In genomic region chr11:18011633-18012313, GRCh38 we compare ENCODE assay signal across 8 cellular contexts. TPM values are rescaled to one million over a fixed set of nuclear protein-coding genes. Genes with fewer than 3 reads are reported as not detected.
DNase-seq lines count a peak whose midpoint lies in the region; ATAC-seq, FAIRE-seq and TF ChIP-seq lines count a peak whose summit lies in the region.

No MANE protein-coding gene starts in this region.

- H3K4me3 ChIP-seq in DND-41 (ENCODE audit: low read depth in 1 of 2, low read length in 2 of 2) (peak overlapping the region; percentile 52 to 73; a peak in 3 of 4 replicates), OCI-LY1 (ENCODE audit: low read depth, low read length, poor library complexity, severe bottlenecking) (peak overlapping the region; percentile 78), ectodermal cell (ENCODE audit: insufficient read depth, low read depth, low read length) (peak overlapping the region; percentile 73)

- 65 to 67% methylated on average over 18 of the region's 18 CpGs for WGBS in ectodermal cell, 2 experiments

- H3K9me2 ChIP-seq in OCI-LY1 (ENCODE audit: low read depth, low read length): no peaks in the 10 kb centered on the region

- no peak for DNase-seq in DND-41
- DNase-seq in occipital lobe (lab: John Stamatoyannopoulos, UW): peak; percentile 22
- no peak for DNase-seq in H4 (ENCODE audit: low spot score)
- no peak for DNase-seq in HTR-8/SVneo (ENCODE audit: insufficient read length, low spot score)
- DNase-seq in SIG-M5 (lab: John Stamatoyannopoulos, UW): no peak

- H3K27ac ChIP-seq in DND-41 (ENCODE audit: low read length): peak overlapping the region; percentile 58
- peak overlapping the region; percentile 45 for H3K27ac ChIP-seq in OCI-LY1 (ENCODE audit: low read depth, low read length, poor library complexity, severe bottlenecking)
- H3K27ac ChIP-seq in ectodermal cell (ENCODE audit: insufficient read depth, low read depth, low read length, poor library complexity, severe bottlenecking): no peak overlapping the region

- H3K9ac ChIP-seq in DND-41 (ENCODE audit: low read depth, low read length) (peak overlapping the region; percentile 70), OCI-LY1 (ENCODE audit: low read length) (peak overlapping the region; percentile 77)

- ATAC-seq in DND-41 (ENCODE audit: insufficient read depth, low read depth): no peak
- no peak for ATAC-seq in HG03457 (IDR thresholded peaks at IDR 0.05; ENCODE audit: unreplicated experiment)

- no peak for FAIRE-seq in HTR-8/SVneo (lab: Jason Lieb, UNC)

- no peaks in the 10 kb centered on the region for H3F3A ChIP-seq in OCI-LY1 (ENCODE audit: insufficient read depth, low read length)

- no peaks in the 10 kb centered on the region for H3K9me3 ChIP-seq in DND-41 (ENCODE audit: insufficient read depth, low read length, severe bottlenecking)
- H3K9me3 ChIP-seq in OCI-LY1 (ENCODE audit: low read length): no peaks in the 10 kb centered on the region
- no peaks in the 10 kb centered on the region for H3K9me3 ChIP-seq in ectodermal cell (ENCODE audit: control insufficient read depth, low read length)

- H3K79me2 ChIP-seq in DND-41 (ENCODE audit: insufficient read depth, low read length) (peaks cover 22% of the 10 kb centered on the region), OCI-LY1 (ENCODE audit: insufficient read depth, low read length) (no peaks in the 10 kb centered on the region)

- peak overlapping the region; percentile 89 for H2AFZ ChIP-seq in DND-41 (ENCODE audit: low read depth, low read length)
- no peak overlapping the region for H2AFZ ChIP-seq in OCI-LY1 (ENCODE audit: low read length)

- H3K36me3 ChIP-seq in DND-41 (ENCODE audit: insufficient read depth, low read length): no peaks in the 10 kb centered on the region
- peaks cover 6% of the 10 kb centered on the region; the same call in 1 of the 2 replicates for H3K36me3 ChIP-seq in OCI-LY1 (ENCODE audit: insufficient read depth, low read length)
- no peaks in the 10 kb centered on the region for H3K36me3 ChIP-seq in ectodermal cell (ENCODE audit: control insufficient read depth, insufficient read depth, low read length)

- H3K4me2 ChIP-seq in DND-41 (ENCODE audit: insufficient read depth, low read length) (peak overlapping the region; percentile 96), OCI-LY1 (ENCODE audit: low read length) (peak overlapping the region; percentile 91)

- peaks cover 33% of the 10 kb centered on the region for H3K4me1 ChIP-seq in DND-41 (ENCODE audit: insufficient read depth, low read length)
- H3K4me1 ChIP-seq in OCI-LY1 (ENCODE audit: insufficient read depth, low read length, severe bottlenecking): peaks cover 28% of the 10 kb centered on the region
- peaks cover 8% of the 10 kb centered on the region for H3K4me1 ChIP-seq in ectodermal cell (ENCODE audit: control insufficient read depth, insufficient read depth, low read length)

- TF ChIP-seq CTCF in DND-41 (IDR thresholded peaks at IDR 0.05; ENCODE audit: borderline replicate concordance, extremely low read depth, low read length, poor library complexity, severe bottlenecking) (no peak), OCI-LY1 (IDR thresholded peaks at IDR 0.05; ENCODE audit: low read length) (no peak)

- no peaks in the 10 kb centered on the region for H4K20me1 ChIP-seq in DND-41 (ENCODE audit: insufficient read depth, low read length)
- no peaks in the 10 kb centered on the region for H4K20me1 ChIP-seq in OCI-LY1 (ENCODE audit: insufficient read depth, low read length)

- H3K27me3 ChIP-seq in DND-41 (ENCODE audit: insufficient read depth, low read length, poor library complexity): no peaks in the 10 kb centered on the region
- H3K27me3 ChIP-seq in OCI-LY1 (ENCODE audit: insufficient read depth, low read length): no peaks in the 10 kb centered on the region
- peaks cover 25% of the 10 kb centered on the region for H3K27me3 ChIP-seq in ectodermal cell (ENCODE audit: control insufficient read depth, insufficient read depth, low read length, poor library complexity, severe bottlenecking)

RNA-seq across cellular contexts. Expression of gene SERGEF, which starts 1.1 kb away (rescaled TPM):
- 36.4 TPM for polyA plus RNA-seq in ectodermal cell (2013, experiment 1 of 4)
- polyA plus RNA-seq in ectodermal cell (2013, experiment 2 of 4): 30.8 TPM
- polyA plus RNA-seq in ectodermal cell (2013, experiment 3 of 4): 27.9 TPM
- 25.7 TPM for polyA plus RNA-seq in ectodermal cell (2013, experiment 4 of 4)
- 45.5 TPM for total RNA-seq in occipital lobe
- total RNA-seq in H4 (2014; rRNA removed; shearing (Covaris generic)): 42.8 and 46.7 TPM in 2 replicates

RNA-seq across cellular contexts. Expression of gene TPH1, which starts 34.3 kb away (rescaled TPM):
- polyA plus RNA-seq in ectodermal cell (2013, experiment 1 of 4): 0.57 TPM
- polyA plus RNA-seq in ectodermal cell (2013, experiment 2 of 4): 0.73 TPM
- 0.43 TPM for polyA plus RNA-seq in ectodermal cell (2013, experiment 3 of 4)
- polyA plus RNA-seq in ectodermal cell (2013, experiment 4 of 4): 0.20 TPM
- total RNA-seq in occipital lobe: 0.47 TPM
- total RNA-seq in H4 (2014; rRNA removed; shearing (Covaris generic)): 0.17 TPM in 1 of 2 replicates, not detected in the other
